Comparison of ENCODE assay signal across 1 cellular context in the genomic region with DNA sequence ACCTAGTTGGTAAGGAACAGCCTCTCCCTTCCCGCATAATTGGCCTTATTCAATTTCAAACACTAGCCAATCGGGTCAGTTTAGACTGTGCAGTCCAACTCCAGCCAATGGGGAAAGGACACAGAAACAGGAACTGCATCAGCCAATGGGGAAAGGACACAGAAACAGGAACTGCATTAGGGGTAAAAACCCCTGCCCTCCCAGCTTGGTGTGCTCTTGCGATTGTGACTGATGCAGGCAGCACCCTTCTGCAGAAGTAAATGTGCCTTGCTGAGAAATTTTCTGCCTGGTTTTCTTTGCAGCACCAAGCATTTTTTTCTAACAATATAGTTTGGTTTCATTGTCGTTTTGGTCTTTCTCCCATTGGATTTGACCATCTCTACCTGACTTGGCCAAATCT.
TF ChIP-seq lines count a peak whose summit lies in the region.

No MANE protein-coding gene starts in this region.

TF ChIP-seq in HCT116, 20 proteins besides CTCF, POLR2A, EP300 and RAD21:
- TF ChIP-seq EGR1 (IDR thresholded peaks at IDR 0.05; ENCODE audit: low read depth), result no peak
- peak; percentile 91; the same call in 1 of the 2 replicates for TF ChIP-seq CBX3 (IDR thresholded peaks at IDR 0.05; ENCODE audit: low read depth)
